In the genomic region with DNA sequence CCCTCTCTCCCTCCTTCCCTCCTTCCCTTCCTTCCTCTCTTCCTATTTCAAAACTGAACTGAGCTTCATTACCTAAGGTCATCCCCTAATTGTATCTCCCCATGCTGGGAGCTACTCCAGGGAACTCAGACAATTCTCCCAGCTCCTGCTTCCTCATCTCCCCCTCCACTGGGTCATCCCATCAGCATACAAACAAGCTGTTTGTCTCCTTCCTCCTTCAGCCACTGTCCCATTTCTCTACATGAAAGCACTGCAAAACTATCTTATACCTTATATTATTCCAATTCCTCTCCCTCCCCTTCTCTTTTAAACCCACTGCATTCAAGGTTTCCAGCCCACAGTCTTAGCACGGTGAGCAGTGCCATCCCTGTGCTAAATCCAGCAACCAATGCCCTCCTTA, we compare ENCODE assay signal across 24 cellular contexts.
A peak's percentile ranks its signal among the peaks of the same experiment; 100 is the strongest.
DNase-seq lines count a peak whose midpoint lies in the region; ATAC-seq and TF ChIP-seq lines count a peak whose summit lies in the region.
"Had no signal": no experiment of that assay in that cellular context is flagged by ENCODE, and none has a peak within 500 bp of the region (broad histone marks: within the 10 kb centered on the region; RNA-seq: fewer than 3 reads in every experiment).

No MANE protein-coding gene starts in this region.

- TF ChIP-seq EP300 in gastroesophageal sphincter (IDR thresholded peaks at IDR 0.05) = no peak

- no peaks in the 10 kb centered on the region for H3K27me3 ChIP-seq in heart left ventricle
- peaks cover 14% of the 10 kb centered on the region for H3K27me3 ChIP-seq in gastroesophageal sphincter
- H3K27me3 ChIP-seq: BE2C; BLaER1 treated with 17β-estradiol and CSF1 and Interleukin-3, amounts not matched to agents 10 nM and 100 nM had no signal

- TF ChIP-seq CTCF in heart left ventricle (IDR thresholded peaks at IDR 0.05) (no peak), HEK293 (tag by site-specific recombination; IDR thresholded peaks at IDR 0.05) (no peak), gastroesophageal sphincter (IDR thresholded peaks at IDR 0.05) (no peak)

- peak overlapping the region in 2 of 12 donors; percentile 1 to 46 for H3K27ac ChIP-seq in heart left ventricle
- H3K27ac ChIP-seq in HEK293 (ENCODE audit: extremely low read depth, low read depth, low read length) = no peak overlapping the region
- H3K27ac ChIP-seq in gastroesophageal sphincter = no peak overlapping the region
- H3K27ac ChIP-seq: A549, GM23248 had no signal

- ATAC-seq in Right ventricle myocardium superior (ENCODE audit: poor library complexity) (peak; percentile 25), heart left ventricle (no peak), gastroesophageal sphincter (peak; percentile 19)
- ATAC-seq: A549, GM12878, HCT116 had no signal

- H3K36me3 ChIP-seq in heart left ventricle (no peaks in the 10 kb centered on the region), HEK293 (ENCODE audit: control insufficient read depth in 2 of 2, insufficient read depth in 1 of 2, low read length in 2 of 2) (no peaks in the 10 kb centered on the region), gastroesophageal sphincter (no peaks in the 10 kb centered on the region)
- H3K36me3 ChIP-seq: BE2C; BLaER1 treated with 17β-estradiol and CSF1 and Interleukin-3, amounts not matched to agents 10 nM and 100 nM had no signal

- TF ChIP-seq POLR2A in heart left ventricle (IDR thresholded peaks at IDR 0.05) (no peak), gastroesophageal sphincter (IDR thresholded peaks at IDR 0.05) (no peak)

- intact Hi-C loops in Right ventricle myocardium superior (cut with DNase I) (no loop called here), heart left ventricle (cut with DNase I) (no loop called here)

- POLR2A ChIA-PET in HEK293 (lab: Yijun Ruan, JAX) = interaction anchor here (0.9 kb wide), 1 partner anchor 65 kb away, joined by 4 read pairs; no protein-coding TSS in a partner anchor

- H3K4me1 ChIP-seq in heart left ventricle (no peaks in the 10 kb centered on the region), HEK293 (ENCODE audit: control insufficient read depth, insufficient read depth, low read length) (no peaks in the 10 kb centered on the region), gastroesophageal sphincter (no peaks in the 10 kb centered on the region)
- H3K4me1 ChIP-seq: A549, BE2C had no signal

- CTCF ChIA-PET in HEK293 (lab: Yijun Ruan, JAX) = interaction anchor here (1.2 kb wide), 1 partner anchor 54 kb away, joined by 3 read pairs; no protein-coding TSS in a partner anchor

- H3K4me3 ChIP-seq in heart left ventricle (no peak overlapping the region), HEK293 (ENCODE audit: low read depth, low read length) (no peak overlapping the region), gastroesophageal sphincter (no peak overlapping the region)
- H3K4me3 ChIP-seq: A549; BLaER1 treated with 17β-estradiol and CSF1 and Interleukin-3, amounts not matched to agents 10 nM and 100 nM; GM12878; GM23248 had no signal

- DNase-seq in Right ventricle myocardium superior (no peak), heart left ventricle (no peak), NCI-H2107 treated with DMSO at 0.1 percent for 48 hours (lab: John Stamatoyannopoulos, UW; ENCODE audit: unreplicated experiment) (no peak), NCI-H748 (lab: John Stamatoyannopoulos, UW; ENCODE audit: unreplicated experiment) (no peak), NOMO-1 treated with DMSO at 0.1 percent for 48 hours (lab: John Stamatoyannopoulos, UW; ENCODE audit: unreplicated experiment) (no peak)
- DNase-seq: 8988T; ACHN; AML-193; BE2C; CD4-positive, alpha-beta T cell; CD8-positive, alpha-beta memory T cell; DMS 273 treated with DMSO at 0.1 percent for 48 hours; DMS79; EL; GDM1; GM23248; H9; HFFc6 had no signal

- WGBS in heart left ventricle, 4 donors = 82 to 90% (median 89%) methylated on average over 1 of the region's 1 CpG
- WGBS in gastroesophageal sphincter (ENCODE audit: low coverage in 1 of 2), 2 donors = 80 to 100% methylated on average over 1 of the region's 1 CpG

- H3K9me3 ChIP-seq in heart left ventricle (peaks cover 0 to 15% (median 0%) of the 10 kb centered on the region in 12 donors), HEK293 (ENCODE audit: control insufficient read depth, insufficient read depth, low read depth, low read length) (no peaks in the 10 kb centered on the region), gastroesophageal sphincter (no peaks in the 10 kb centered on the region)
- H3K9me3 ChIP-seq: A549, BE2C had no signal

TF ChIP-seq in HEK293, 187 proteins besides CTCF, POLR2A, EP300 and RAD21:
- TF ChIP-seq ZNF366 (tag by site-specific recombination; conservative IDR thresholded peaks at IDR 0.05) (0 out of 2 replicates have a peak, but pooled peaks have one; percentile 20), ZNF37A (tag by site-specific recombination; IDR thresholded peaks at IDR 0.05) (no peak)
TF ChIP-seq in HEK293: peak in this region for 1.

Comparison
In these comparisons a context has a peak if more than half of its experiments do, and no peak if none do; other contexts are left out.
1. ATAC-seq: peak in Right ventricle myocardium superior (single experiment) and gastroesophageal sphincter (single experiment); none in heart left ventricle (0 of 4).